Comparison of ENCODE assay signal across 23 cellular contexts in the genomic region with DNA sequence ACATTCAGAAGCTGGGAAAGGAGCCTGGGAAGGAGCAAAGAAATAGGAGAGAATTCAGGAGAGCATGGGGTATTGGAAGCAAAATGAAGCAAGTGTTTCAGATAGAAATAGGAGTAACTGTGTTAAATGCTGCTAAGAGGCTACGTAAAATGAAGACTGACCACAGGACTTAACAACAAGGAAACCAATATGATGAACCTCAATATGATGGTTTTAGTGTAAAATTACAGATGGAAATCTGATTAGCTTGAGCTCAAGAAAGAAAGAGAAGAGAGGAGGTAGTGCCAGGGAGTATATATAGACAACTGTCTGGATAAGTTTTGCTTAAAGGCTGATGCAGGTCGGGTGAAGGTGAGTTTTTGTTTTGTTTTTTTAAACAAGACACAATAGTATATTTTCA.
"Had no signal": no experiment of that assay in that cellular context is flagged by ENCODE, and none has a peak within 500 bp of the region (broad histone marks: within the 10 kb centered on the region; RNA-seq: fewer than 3 reads in every experiment).

No MANE protein-coding gene starts in this region.

- H3K27ac ChIP-seq: esophagus squamous epithelium, gastroesophageal sphincter, left ventricle myocardium inferior, lower lobe of right lung, neutrophil, right atrium auricular region, sigmoid colon, skin epidermis, testis, tibial nerve, upper lobe of right lung, vagina had no signal

- H3K4me1 ChIP-seq: esophagus squamous epithelium, gastroesophageal sphincter, left ventricle myocardium inferior, lower lobe of right lung, right atrium auricular region, sigmoid colon, testis, tibial nerve, upper lobe of right lung, vagina had no signal

- DNase-seq: esophagus squamous epithelium; foreskin fibroblast; glutamatergic neuron; kidney; left cardiac atrium; left ventricle myocardium inferior; lower lobe of right lung; midbrain; sigmoid colon; stimulated activated CD4-positive, alpha-beta T cell treated with anti-CD3 and anti-CD28 coated beads, Interleukin-2, amount 100 ng/mL, for 24 hours; stimulated activated CD4-positive, alpha-beta T cell treated with anti-CD3 and anti-CD28 coated beads, Interleukin-4, amount 100 ng/mL, for 4 hours; stimulated activated naive B cell treated with anti-CD40 and anti-IgM and Interleukin-4, amounts not matched to agents 10 μg/mL and 1 μg/mL and 100 μg/mL, for 72 hours; stimulated activated naive CD8-positive, alpha-beta T cell treated with anti-CD3 and anti-CD28 coated beads, Interleukin-15, amount 100 ng/mL, for 72 hours; testis; upper lobe of right lung had no signal

- H3K4me3 Mint-ChIP-seq: dendritic cell treated with granulocyte-macrophage colony-stimulating factor and Interleukin-4, amounts not matched to agents 40 ng/mL and 50 ng/mL, for 4 days; memory B cell; stimulated activated naive B cell treated with anti-CD40 and anti-IgM and Interleukin-4, amounts not matched to agents 10 μg/mL and 1 μg/mL and 100 μg/mL, for 72 hours; stimulated activated naive CD8-positive, alpha-beta T cell treated with anti-CD3 and anti-CD28 coated beads, Interleukin-15, amount 100 ng/mL, for 72 hours had no signal

- H3K27ac Mint-ChIP-seq: dendritic cell treated with granulocyte-macrophage colony-stimulating factor and Interleukin-4, amounts not matched to agents 40 ng/mL and 50 ng/mL, for 4 days; stimulated activated naive B cell treated with anti-CD40 and anti-IgM and Interleukin-4, amounts not matched to agents 10 μg/mL and 1 μg/mL and 100 μg/mL, for 72 hours; stimulated activated naive CD8-positive, alpha-beta T cell treated with anti-CD3 and anti-CD28 coated beads, Interleukin-15, amount 100 ng/mL, for 72 hours had no signal

- H3K9me3 ChIP-seq: esophagus squamous epithelium, gastroesophageal sphincter, left ventricle myocardium inferior, lower lobe of right lung, neutrophil, right atrium auricular region, sigmoid colon, testis, tibial nerve, upper lobe of right lung, vagina had no signal

- H3K27me3 ChIP-seq: esophagus squamous epithelium, gastroesophageal sphincter, neutrophil, right atrium auricular region, sigmoid colon, testis, tibial nerve, upper lobe of right lung, vagina had no signal

- H3K27me3 Mint-ChIP-seq: dendritic cell treated with granulocyte-macrophage colony-stimulating factor and Interleukin-4, amounts not matched to agents 40 ng/mL and 50 ng/mL, for 4 days; memory B cell; stimulated activated naive B cell treated with anti-CD40 and anti-IgM and Interleukin-4, amounts not matched to agents 10 μg/mL and 1 μg/mL and 100 μg/mL, for 72 hours; stimulated activated naive CD8-positive, alpha-beta T cell treated with anti-CD3 and anti-CD28 coated beads, Interleukin-15, amount 100 ng/mL, for 72 hours had no signal

- ATAC-seq: gastroesophageal sphincter; left cardiac atrium; lower lobe of right lung; stimulated activated naive B cell treated with anti-CD40 and anti-IgM and Interleukin-4, amounts not matched to agents 10 μg/mL and 1 μg/mL and 100 μg/mL, for 72 hours; stimulated activated naive CD8-positive, alpha-beta T cell treated with anti-CD3 and anti-CD28 coated beads, Interleukin-15, amount 100 ng/mL, for 72 hours; upper lobe of right lung had no signal

- H3K4me3 ChIP-seq: esophagus squamous epithelium, gastroesophageal sphincter, left ventricle myocardium inferior, lower lobe of right lung, right atrium auricular region, sigmoid colon, skin epidermis, testis, tibial nerve, upper lobe of right lung, vagina had no signal

- H3K9me3 Mint-ChIP-seq: dendritic cell treated with granulocyte-macrophage colony-stimulating factor and Interleukin-4, amounts not matched to agents 40 ng/mL and 50 ng/mL, for 4 days; memory B cell had no signal
